In the genomic region with DNA sequence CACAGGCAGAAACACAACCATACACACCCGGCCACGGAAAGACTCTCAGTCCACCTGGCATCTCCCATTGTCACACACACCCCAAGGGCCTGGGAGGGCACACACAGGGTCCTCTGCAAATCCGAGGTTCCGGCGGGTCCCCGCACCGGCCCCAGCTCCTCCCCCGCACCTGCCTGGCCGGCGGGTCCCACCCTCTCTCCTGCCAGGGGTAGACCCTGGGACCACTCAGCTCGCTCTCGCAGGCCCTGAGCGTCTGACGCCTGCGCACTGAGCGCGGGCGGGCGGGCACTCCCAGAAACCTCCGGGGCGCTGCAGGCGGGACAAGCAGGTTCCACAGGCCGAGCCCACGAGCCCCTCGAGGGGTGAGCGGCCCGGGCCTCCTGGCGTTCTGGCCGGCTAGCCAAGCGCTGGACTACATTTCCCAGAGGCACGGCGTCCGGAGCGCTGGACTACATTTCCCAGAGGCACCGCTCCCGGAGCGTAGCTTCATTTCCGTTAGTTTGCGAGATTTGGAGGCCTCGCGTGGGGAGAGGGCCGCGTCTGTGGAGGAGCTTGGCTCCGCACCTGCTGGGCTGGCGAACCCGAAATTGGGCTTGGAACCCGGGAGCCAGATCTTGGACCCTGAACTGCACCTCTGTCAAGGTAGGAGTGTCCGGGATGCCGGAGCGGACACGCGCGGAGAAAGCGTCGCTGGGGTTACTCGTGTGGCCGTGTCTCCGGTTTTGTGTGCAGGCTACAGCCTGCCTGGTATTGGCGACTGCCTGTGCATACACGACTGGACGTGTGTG, we compare ENCODE assay signal across 8 cellular contexts. TPM values are rescaled to one million over a fixed set of nuclear protein-coding genes. Genes with fewer than 3 reads are reported as not detected.
DNase-seq lines count a peak whose midpoint lies in the region; ATAC-seq, FAIRE-seq and TF ChIP-seq lines count a peak whose summit lies in the region.

A gene (plus strand): TSS at position 505 of the 788 bp plus-strand sequence. CDS start 10,686 bp downstream, outside the sequence.

- whole genome bisulfite sequencing in upper lobe of left lung, 2 donors, result 0 to 1% methylated on average over 9 to 45 of the region's 61 CpGs

- TF ChIP-seq CTCF in upper lobe of left lung (IDR thresholded peaks at IDR 0.05), result peak in 1 of 6 experiments; percentile 5

- TF ChIP-seq POLR2A in GM12892 (IDR thresholded peaks at IDR 0.05; ENCODE audit: low read depth, low read length), result peak; percentile 72; the same call in 1 of the 2 replicates
- peak in 2 of 4 donors; percentile 27 to 63 for TF ChIP-seq POLR2A in upper lobe of left lung (IDR thresholded peaks at IDR 0.05)

- no peaks in the 10 kb centered on the region for H3K27me3 ChIP-seq in upper lobe of left lung

- H3K9me3 ChIP-seq in upper lobe of left lung, result peaks cover 11 to 23% (median 13%) of the 10 kb centered on the region in 4 donors

- DNase-seq in GM12892 (ENCODE audit: insufficient read length) (peak; percentile 69), NCI-H146 treated with DMSO at 0.1 percent for 48 hours (lab: John Stamatoyannopoulos, UW; ENCODE audit: unreplicated experiment) (peak; percentile 93), T-helper 1 cell (peak; percentile 68 to 93 (median 82)), amniotic stem cell (lab: John Stamatoyannopoulos, UW) (peak; percentile 97), left cardiac atrium (peak; percentile 96), posterior cingulate gyrus (peak; percentile 87 to 99 (median 92)), upper lobe of left lung (peak; percentile 96)

- H3K4me3 ChIP-seq in upper lobe of left lung, result peak within 1 kb of the TSS; percentile 34 to 92 (median 70)

- FAIRE-seq in GM12892 (lab: Jason Lieb, UNC), result peak; percentile 97

- H3K4me1 ChIP-seq in upper lobe of left lung, result peaks cover 8 to 21% (median 10%) of the 10 kb centered on the region in 4 donors

- peak within 1 kb of the TSS; percentile 68 to 89 (median 88) for H3K27ac ChIP-seq in upper lobe of left lung

- TF ChIP-seq EP300 in upper lobe of left lung (IDR thresholded peaks at IDR 0.05), result no peak

- peaks cover 0 to 8% (median 0%) of the 10 kb centered on the region in 4 donors for H3K36me3 ChIP-seq in upper lobe of left lung

- intact Hi-C loops in left cardiac atrium (cut with DNase I), result no loop called here
- intact Hi-C loops in posterior cingulate gyrus (cut with DNase I), result loop anchor here (5.0 kb wide), 2 partner anchors 106 to 241 kb away; a partner anchor contains a TSS

- ATAC-seq in HG02852 (IDR thresholded peaks at IDR 0.05; ENCODE audit: unreplicated experiment) (peak; percentile 94), left cardiac atrium (peak; percentile 99 to 100), upper lobe of left lung (ENCODE audit: low FRiP score in 2 of 2) (peak; percentile 99 to 100)

RNA-seq across cellular contexts. Expression of the gene that starts here (rescaled TPM):
- polyA plus RNA-seq in GM12892 (2012; ENCODE audit: missing spikeins), result 5.4 TPM
- total RNA-seq in left cardiac atrium (1 to 10 TPM; 7.5 to 8.5 TPM), upper lobe of left lung (10 to 100 TPM in 1 of 6 donors, 1 to 10 TPM in 4, under 1 TPM in 1; 0.89 to 10.5 (median 7.6) TPM)

Comparison
In these comparisons a context has a peak if more than half of its experiments do, and no peak if none do; other contexts are left out.
1. Peak in every context shown above with its lines: DNase-seq, ATAC-seq, H3K4me3 ChIP-seq and H3K27ac ChIP-seq.